ENCODE assay signal across 20 cellular contexts in genomic region chr7:70474639-70475234, GRCh38.
DNase-seq lines count a peak whose midpoint lies in the region; ATAC-seq, FAIRE-seq and TF ChIP-seq lines count a peak whose summit lies in the region.
"Had no signal": no experiment of that assay in that cellular context is flagged by ENCODE, and none has a peak within 500 bp of the region (broad histone marks: within the 10 kb centered on the region; RNA-seq: fewer than 3 reads in every experiment).

No MANE protein-coding gene starts in this region.

- peak; percentile 16 for DNase-seq in DMS79 treated with DMSO at 0.1 percent for 48 hours (lab: John Stamatoyannopoulos, UW)
- DNase-seq in DMS79 (lab: John Stamatoyannopoulos, UW): no peak
- no peak for DNase-seq in HepG2 (ENCODE audit: low spot score)
- peak; percentile 64 for DNase-seq in left ventricle myocardium inferior
- DNase-seq in stomach: peak; percentile 39
- no peak for DNase-seq in SKM-1 treated with dmso at 0.1 percent for 144 hours (lab: John Stamatoyannopoulos, UW; ENCODE audit: unreplicated experiment)
- DNase-seq: CD8-positive, alpha-beta memory T cell; EL; H7; KBM-7; MV-4-11; NCI-H146; NCI-H510A; OCI-M1; RPMI8226; SJCRH30 had no signal

- no peaks in the 10 kb centered on the region for H3K79me2 ChIP-seq in HepG2 (ENCODE audit: insufficient read depth, low read length)

- no peak overlapping the region for H3K4me2 ChIP-seq in HepG2 (ENCODE audit: low read depth, low read length)
- H3K4me2 ChIP-seq: BLaER1 treated with 17β-estradiol and CSF1 and Interleukin-3, amounts not matched to agents 10 nM and 100 nM had no signal

- no TSS peak for BruUV-seq in HepG2 (replicated peaks; lab: Mats Ljungman, UMichigan)

- TF ChIP-seq CTCF in liver (IDR thresholded peaks at IDR 0.05; ENCODE audit: low read depth, low read length, missing input control) (no peak), HepG2 (CRISPR knock-in tag; IDR thresholded peaks at IDR 0.05) (no peak), left ventricle myocardium inferior (IDR thresholded peaks at IDR 0.05; ENCODE audit: borderline replicate concordance) (no peak), stomach (IDR thresholded peaks at IDR 0.05) (no peak)

- intact Hi-C loops in HepG2 (cut with micrococcal nuclease; ENCODE audit: unreplicated experiment) (no loop called here), left ventricle myocardium inferior (cut with micrococcal nuclease) (no loop called here), stomach (cut with DNase I; ENCODE audit: low total_unique reads) (no loop called here)

- H3K9ac ChIP-seq in liver (ENCODE audit: low read depth in 1 of 2, low read length in 2 of 2) (no peak overlapping the region), HepG2 (ENCODE audit: insufficient read depth, low read depth, low read length) (no peak overlapping the region)
- H3K9ac ChIP-seq: BLaER1 treated with 17β-estradiol and CSF1 and Interleukin-3, amounts not matched to agents 10 nM and 100 nM had no signal

- no peak overlapping the region for H2AFZ ChIP-seq in HepG2 (ENCODE audit: low read length)

- H3K27me3 ChIP-seq in liver (ENCODE audit: control insufficient read depth in 4 of 4, insufficient read depth in 4 of 4, low read length in 3 of 4) (no peaks in the 10 kb centered on the region), HepG2 (ENCODE audit: control insufficient read depth in 1 of 2, insufficient read depth in 2 of 2, low read length in 2 of 2) (no peaks in the 10 kb centered on the region), left ventricle myocardium inferior (ENCODE audit: low read depth) (no peaks in the 10 kb centered on the region), stomach (no peaks in the 10 kb centered on the region)
- H3K27me3 ChIP-seq: BLaER1 treated with 17β-estradiol and CSF1 and Interleukin-3, amounts not matched to agents 10 nM and 100 nM; SJCRH30 had no signal

- no peak for TF ChIP-seq EP300 in HepG2 (IDR thresholded peaks at IDR 0.05; ENCODE audit: low read depth in 2 of 2, low read length in 2 of 2)
- no peak for TF ChIP-seq EP300 in HepG2 (CRISPR knock-in tag; IDR thresholded peaks at IDR 0.05; ENCODE audit: borderline replicate concordance)
- no peak for TF ChIP-seq EP300 in stomach (IDR thresholded peaks at IDR 0.05)

- POLR2A ChIA-PET in HepG2 (lab: Yijun Ruan, JAX): no interaction called here

- TF ChIP-seq POLR2A in HepG2 (IDR thresholded peaks at IDR 0.05; ENCODE audit: insufficient read depth in 1 of 2, low read depth in 2 of 2, low read length in 2 of 2) (no peak), stomach (IDR thresholded peaks at IDR 0.05) (no peak)

- H3K4me3 ChIP-seq in liver (ENCODE audit: low read depth in 1 of 3, low read length in 3 of 3): no peak overlapping the region
- H3K4me3 ChIP-seq in HepG2 (replicated peaks in 1 of 3; ENCODE audit: insufficient read depth in 1 of 3, low read depth in 2 of 3, low read length in 3 of 3): no peak overlapping the region
- H3K4me3 ChIP-seq in left ventricle myocardium inferior: no peak overlapping the region
- H3K4me3 ChIP-seq in stomach: no peak overlapping the region
- H3K4me3 ChIP-seq: BLaER1 treated with 17β-estradiol and CSF1 and Interleukin-3, amounts not matched to agents 10 nM and 100 nM; SJCRH30 had no signal

- in situ Hi-C loops in HepG2 (cut with HindIII; ENCODE audit: extremely low pct_ligation_motif_present, low pct_unique_long_range_greater_than_20kb): no loop called here

- H3K36me3 ChIP-seq in liver (ENCODE audit: control insufficient read depth in 4 of 4, insufficient read depth in 3 of 4, low read depth in 1 of 4, low read length in 3 of 4): no peaks in the 10 kb centered on the region
- H3K36me3 ChIP-seq in HepG2 (replicated peaks in 1 of 2; ENCODE audit: control insufficient read depth in 1 of 2, insufficient read depth in 2 of 2, low read length in 2 of 2): no peaks in the 10 kb centered on the region
- no peaks in the 10 kb centered on the region for H3K36me3 ChIP-seq in left ventricle myocardium inferior
- no peaks in the 10 kb centered on the region for H3K36me3 ChIP-seq in stomach
- H3K36me3 ChIP-seq: SJCRH30 had no signal

- WGBS in liver: 45% methylated on average over 5 of the region's 5 CpGs
- 19% methylated on average over 4 of the region's 5 CpGs for WGBS in HepG2 (ENCODE audit: low lambda C conversion rate)
- 63 to 75% (median 69%) methylated on average over 5 of the region's 5 CpGs for WGBS in stomach, 5 donors

- H3K9me3 ChIP-seq in liver (ENCODE audit: control insufficient read depth in 4 of 4, low read length in 3 of 4): no peaks in the 10 kb centered on the region
- H3K9me3 ChIP-seq in HepG2 (ENCODE audit: low read length): no peaks in the 10 kb centered on the region
- no peaks in the 10 kb centered on the region for H3K9me3 ChIP-seq in left ventricle myocardium inferior (replicated peaks)
- no peaks in the 10 kb centered on the region for H3K9me3 ChIP-seq in stomach
- H3K9me3 ChIP-seq: BLaER1 treated with 17β-estradiol and CSF1 and Interleukin-3, amounts not matched to agents 10 nM and 100 nM; SJCRH30 had no signal

- TF ChIP-seq RAD21 in liver (IDR thresholded peaks at IDR 0.05): peak; percentile 52 to 67
- TF ChIP-seq RAD21 in HepG2 (CRISPR knock-in tag; IDR thresholded peaks at IDR 0.05): no peak

- CTCF ChIA-PET in HepG2 (lab: Yijun Ruan, JAX; ENCODE audit: low intra/inter-chr PET ratio, low total read pairs): no interaction called here

- no peak for FAIRE-seq in HepG2 (lab: Jason Lieb, UNC)
- FAIRE-seq: D721Med had no signal

- H4K20me1 ChIP-seq in HepG2 (ENCODE audit: insufficient read depth, low read length): no peaks in the 10 kb centered on the region
- H4K20me1 ChIP-seq: BLaER1 treated with 17β-estradiol and CSF1 and Interleukin-3, amounts not matched to agents 10 nM and 100 nM had no signal

- H3K4me1 ChIP-seq in liver (ENCODE audit: control insufficient read depth in 4 of 4, insufficient read depth in 4 of 4, low read length in 3 of 4) (peaks cover 6 to 44% (median 36%) of the 10 kb centered on the region in 4 donors), HepG2 (ENCODE audit: insufficient read depth, low read length) (no peaks in the 10 kb centered on the region), left ventricle myocardium inferior (peaks cover 38% of the 10 kb centered on the region), stomach (peaks cover 0 to 11% (median 9%) of the 10 kb centered on the region in 4 donors)
- H3K4me1 ChIP-seq: SJCRH30 had no signal

- ATAC-seq in HepG2 (no peak), esophagus mucosa (no peak)

- H3K27ac ChIP-seq in liver (ENCODE audit: low read depth in 1 of 2, low read length in 2 of 2) (peak overlapping the region; percentile 2 to 71), HepG2 (ENCODE audit: extremely low read length, insufficient read depth, low read length) (no peak overlapping the region), left ventricle myocardium inferior (replicated peaks) (no peak overlapping the region), stomach (no peak overlapping the region)
- H3K27ac ChIP-seq: BLaER1 treated with 17β-estradiol and CSF1 and Interleukin-3, amounts not matched to agents 10 nM and 100 nM; SJCRH30 had no signal

TF ChIP-seq in liver, 16 proteins besides CTCF, POLR2A, EP300 and RAD21 (continues in another document):
- TF ChIP-seq TAF1 (conservative IDR thresholded peaks at IDR 0.05): no peak
- TF ChIP-seq GABPA (IDR thresholded peaks at IDR 0.05 in 1 of 2, conservative IDR thresholded peaks at IDR 0.05 in 1 of 2): peak; percentile 24 to 37
- TF ChIP-seq FOXA1 (IDR thresholded peaks at IDR 0.05): peak; percentile 17
- TF ChIP-seq FOXA2 (IDR thresholded peaks at IDR 0.05): peak; percentile 41
- TF ChIP-seq JUND (IDR thresholded peaks at IDR 0.05): peak; percentile 65 to 71
- peak; percentile 80 to 90 for TF ChIP-seq HNF4A (conservative IDR thresholded peaks at IDR 0.05)
- peak; percentile 78 for TF ChIP-seq MAX (IDR thresholded peaks at IDR 0.05)
- TF ChIP-seq SP1 (IDR thresholded peaks at IDR 0.05): peak; percentile 90

TF ChIP-seq in HepG2, 621 proteins besides CTCF, POLR2A, EP300 and RAD21 (continues in another document):
- no peak for TF ChIP-seq ZFP41 (CRISPR knock-in tag; IDR thresholded peaks at IDR 0.05; ENCODE audit: borderline replicate concordance)
- no peak for TF ChIP-seq ISL2 (CRISPR knock-in tag; IDR thresholded peaks at IDR 0.05)
- TF ChIP-seq MIER3 (CRISPR knock-in tag; IDR thresholded peaks at IDR 0.05; ENCODE audit: borderline replicate concordance): no peak
- TF ChIP-seq KDM2A (CRISPR knock-in tag; IDR thresholded peaks at IDR 0.05; ENCODE audit: borderline replicate concordance, low read depth): no peak
- TF ChIP-seq CREB1 (IDR thresholded peaks at IDR 0.05): no peak
- no peak for TF ChIP-seq CREB1 (CRISPR knock-in tag; IDR thresholded peaks at IDR 0.05)
- no peak for TF ChIP-seq FOXP4 (CRISPR knock-in tag; IDR thresholded peaks at IDR 0.05)
- no peak for TF ChIP-seq ZNF800 (CRISPR knock-in tag; IDR thresholded peaks at IDR 0.05)
- TF ChIP-seq FOXK2 (IDR thresholded peaks at IDR 0.05): no peak

Comparison
In these comparisons a context has a peak if more than half of its experiments do, and no peak if none do; other contexts are left out.
1. DNase-seq: peak in DMS79 treated with DMSO at 0.1 percent for 48 hours (single experiment), left ventricle myocardium inferior (single experiment) and stomach (single experiment); none in DMS79 (single experiment), HepG2 (single experiment) and SKM-1 treated with dmso at 0.1 percent for 144 hours (single experiment).
2. H3K27ac ChIP-seq: peak in liver (2 of 2); none in HepG2 (single experiment), left ventricle myocardium inferior (single experiment) and stomach (0 of 5).